In the genomic region with DNA sequence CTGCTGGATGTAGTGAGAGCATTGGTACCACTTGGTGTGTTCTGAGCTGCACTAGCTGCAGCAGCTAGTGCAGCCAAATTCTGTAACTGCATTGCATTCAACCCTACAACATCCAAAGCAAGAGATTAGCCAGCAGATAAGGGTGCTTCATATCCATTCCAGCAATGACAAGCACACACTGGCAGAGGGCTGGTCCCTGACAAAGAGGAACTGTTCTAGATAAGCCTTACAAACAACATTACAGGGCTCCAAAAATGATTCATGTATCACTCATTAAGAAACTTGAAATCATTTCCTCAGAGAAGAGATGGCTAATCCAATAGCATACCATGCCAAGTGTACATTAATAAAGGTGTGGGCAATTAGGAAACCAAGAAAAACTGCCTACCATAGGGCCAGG, we compare ENCODE assay signal across 10 cellular contexts. TPM values are rescaled to one million over a fixed set of nuclear protein-coding genes. Genes with fewer than 3 reads are reported as not detected.
DNase-seq lines count a peak whose midpoint lies in the region; ATAC-seq and TF ChIP-seq lines count a peak whose summit lies in the region.
"Had no signal": no experiment of that assay in that cellular context is flagged by ENCODE, and none has a peak within 500 bp of the region (broad histone marks: within the 10 kb centered on the region; RNA-seq: fewer than 3 reads in every experiment).

No MANE protein-coding gene starts in this region.

- H3K27ac Mint-ChIP-seq in nephron progenitor cell: no peak overlapping the region
- no peak overlapping the region for H3K27ac Mint-ChIP-seq in Calu3 (ENCODE audit: unreplicated experiment)

- H2BK20ac ChIP-seq in IMR-90 (ENCODE audit: low read depth, low read length): no peak overlapping the region

- no peak overlapping the region for H3K18ac ChIP-seq in IMR-90 (ENCODE audit: low read depth, low read length)

- H3K36me3 Mint-ChIP-seq in nephron progenitor cell (ENCODE audit: low read depth) (peaks cover 64% of the 10 kb centered on the region), Calu3 (ENCODE audit: insufficient read depth, unreplicated experiment) (peaks cover 71% of the 10 kb centered on the region)

- peak; percentile 60 for DNase-seq in CD1c-positive myeloid dendritic cell (ENCODE audit: extremely low spot score)
- peak; percentile 69 for DNase-seq in IMR-90
- DNase-seq in amniotic epithelial cell (ENCODE audit: low read depth): peak; percentile 83
- DNase-seq in left lung: no peak
- DNase-seq in Peyer's patch: no peak
- no peak for DNase-seq in nephron progenitor cell
- no peak for DNase-seq in Calu3
- DNase-seq: activated naive CD4-positive, alpha-beta T cell treated with anti-CD3 and anti-CD28 coated beads, Interleukin-2, amount 50 U/mL, for 16 hours; sigmoid colon had no signal

- H3K56ac ChIP-seq in IMR-90 (ENCODE audit: extremely low read depth, insufficient read depth, low read length): no peak overlapping the region

- intact Hi-C loops in IMR-90 (cut with micrococcal nuclease): loop anchor here (1.0 kb wide), 1 partner anchor 140 kb away; no protein-coding TSS in a partner anchor
- intact Hi-C loops in left lung (cut with DNase I): no loop called here
- intact Hi-C loops in Calu3 (cut with micrococcal nuclease; ENCODE audit: unreplicated experiment): no loop called here

- peaks cover 9% of the 10 kb centered on the region; the same call in 1 of the 2 replicates for H3K9me1 ChIP-seq in IMR-90 (ENCODE audit: insufficient read depth, low read length)

- no peak overlapping the region for H3K4ac ChIP-seq in IMR-90 (ENCODE audit: low read depth, low read length)

- dilution Hi-C loops in IMR-90 (cut with HindIII; ENCODE audit: low sequenced_read_pairs, unreplicated experiment): no loop called here

- no peak overlapping the region for H3K9ac ChIP-seq in IMR-90 (ENCODE audit: low read depth, low read length)

- H2BK5ac ChIP-seq in IMR-90 (ENCODE audit: low read depth, low read length, poor library complexity, severe bottlenecking): peak overlapping the region; percentile 21

- H4K91ac ChIP-seq in IMR-90 (ENCODE audit: insufficient read depth, low read depth, low read length): no peak overlapping the region

- no peak overlapping the region for H2AK5ac ChIP-seq in IMR-90 (ENCODE audit: low read depth, low read length)

- H3K4me3 ChIP-seq in IMR-90 (ENCODE audit: insufficient read depth, low read depth, low read length) (no peak overlapping the region), left lung (no peak overlapping the region), Peyer's patch (no peak overlapping the region)
- H3K4me3 ChIP-seq: sigmoid colon had no signal

- H3K9me3 ChIP-seq in IMR-90 (ENCODE audit: control insufficient read depth, insufficient read depth, low read length) (no peaks in the 10 kb centered on the region), left lung (no peaks in the 10 kb centered on the region), Peyer's patch (no peaks in the 10 kb centered on the region)
- H3K9me3 ChIP-seq: sigmoid colon had no signal

- no peak overlapping the region for H2AFZ ChIP-seq in IMR-90 (replicated peaks; ENCODE audit: low read length, poor library complexity)

- no peaks in the 10 kb centered on the region for H3K27me3 Mint-ChIP-seq in nephron progenitor cell (ENCODE audit: low read depth, poor library complexity)
- no peaks in the 10 kb centered on the region for H3K27me3 Mint-ChIP-seq in Calu3 (ENCODE audit: unreplicated experiment)

- peaks cover 37 to 67% of the 10 kb centered on the region in 2 experiments for H3K79me1 ChIP-seq in IMR-90 (ENCODE audit: low read depth in 1 of 2, low read length in 2 of 2)

- H3K23ac ChIP-seq in IMR-90 (ENCODE audit: low read depth, low read length): no peak overlapping the region

- no peak overlapping the region for H3K27ac ChIP-seq in IMR-90 (ENCODE audit: insufficient read depth, low read length)
- no peak overlapping the region for H3K27ac ChIP-seq in left lung
- no peak overlapping the region for H3K27ac ChIP-seq in Peyer's patch
- H3K27ac ChIP-seq: sigmoid colon had no signal

- TF ChIP-seq CTCF in IMR-90 (conservative IDR thresholded peaks at IDR 0.05; ENCODE audit: low read depth, low read length) (no peak), left lung (IDR thresholded peaks at IDR 0.05) (no peak), Peyer's patch (IDR thresholded peaks at IDR 0.05) (no peak), nephron progenitor cell (IDR thresholded peaks at IDR 0.05) (no peak), Calu3 (IDR thresholded peaks at IDR 0.05; ENCODE audit: unreplicated experiment) (no peak)

- in situ Hi-C loops in IMR-90 (cut with MboI; ENCODE audit: low sequenced_read_pairs): no loop called here

- H3K4me1 Mint-ChIP-seq in nephron progenitor cell: no peaks in the 10 kb centered on the region
- peaks cover 16% of the 10 kb centered on the region for H3K4me1 Mint-ChIP-seq in Calu3 (ENCODE audit: low read depth, unreplicated experiment)

- no peak overlapping the region for H2BK120ac ChIP-seq in IMR-90 (ENCODE audit: low read depth, low read length)

- H3K4me1 ChIP-seq in IMR-90 (ENCODE audit: control insufficient read depth, insufficient read depth, low read length) (peaks cover 7% of the 10 kb centered on the region), left lung (peaks cover 0 to 9% of the 10 kb centered on the region in 2 donors), Peyer's patch (no peaks in the 10 kb centered on the region)
- H3K4me1 ChIP-seq: sigmoid colon had no signal

- BruUV-seq in IMR-90 (replicated peaks; lab: Mats Ljungman, UMichigan) (no TSS peak), Calu3 (replicated peaks; lab: Mats Ljungman, UMichigan) (no TSS peak)

- no peak for TF ChIP-seq RAD21 in IMR-90 (IDR thresholded peaks at IDR 0.05; ENCODE audit: low read length)

- TF ChIP-seq POLR2A in IMR-90 (IDR thresholded peaks at IDR 0.05; ENCODE audit: low read depth, low read length) (no peak), Peyer's patch (IDR thresholded peaks at IDR 0.05) (no peak)

- no peak overlapping the region for H3K14ac ChIP-seq in IMR-90 (replicated peaks; ENCODE audit: low read depth, low read length)

- H3K4me2 ChIP-seq in IMR-90 (ENCODE audit: low read depth, low read length): no peak overlapping the region

- POLR2A ChIA-PET in IMR-90 (lab: Charles Lee; ENCODE audit: unreplicated experiment): no interaction called here

- H4K5ac ChIP-seq in IMR-90 (ENCODE audit: low read depth, low read length): no peak overlapping the region

- no peaks in the 10 kb centered on the region for H3K9me3 Mint-ChIP-seq in nephron progenitor cell
- H3K9me3 Mint-ChIP-seq in Calu3 (ENCODE audit: low read depth, unreplicated experiment): no peaks in the 10 kb centered on the region

- H2BK15ac ChIP-seq in IMR-90 (ENCODE audit: low read depth, low read length): no peak overlapping the region

- H3K27me3 ChIP-seq in IMR-90 (ENCODE audit: control insufficient read depth, insufficient read depth, low read length) (no peaks in the 10 kb centered on the region), left lung (no peaks in the 10 kb centered on the region), Peyer's patch (no peaks in the 10 kb centered on the region)
- H3K27me3 ChIP-seq: sigmoid colon had no signal

- H2AK9ac ChIP-seq in IMR-90 (replicated peaks; ENCODE audit: low read depth, low read length, poor library complexity): no peak overlapping the region

- ATAC-seq in IMR-90 (ENCODE audit: low read depth) (peak; percentile 66), left lung (peak; percentile 62), HG03442 (IDR thresholded peaks at IDR 0.05; ENCODE audit: unreplicated experiment) (no peak)

- no peak overlapping the region for H3K4me3 Mint-ChIP-seq in nephron progenitor cell
- no peak overlapping the region for H3K4me3 Mint-ChIP-seq in Calu3 (ENCODE audit: low read depth, unreplicated experiment)

- no peak overlapping the region for H4K8ac ChIP-seq in IMR-90 (ENCODE audit: low read depth in 2 of 2, low read length in 2 of 2)

- peaks cover 23% of the 10 kb centered on the region for H4K20me1 ChIP-seq in IMR-90 (ENCODE audit: insufficient read depth, low read length)

- CTCF ChIA-PET in IMR-90 (lab: Yijun Ruan, JAX) (interaction anchor here (1.2 kb wide), 1 partner anchor 10 kb away, joined by 3 read pairs; no protein-coding TSS in a partner anchor), Calu3 (lab: Charles Lee) (no interaction called here)

- H3K36me3 ChIP-seq in IMR-90 (ENCODE audit: control insufficient read depth, insufficient read depth, low read length) (peaks cover 59% of the 10 kb centered on the region), left lung (peaks cover 6 to 100% of the 10 kb centered on the region in 2 donors), Peyer's patch (peaks cover 0 to 99% (median 0%) of the 10 kb centered on the region in 3 donors)

TF ChIP-seq in IMR-90, 13 proteins besides CTCF, POLR2A, EP300 and RAD21:
- TF ChIP-seq RFX5 (IDR thresholded peaks at IDR 0.05; ENCODE audit: low read depth, low read length): no peak
- TF ChIP-seq SMC3 (IDR thresholded peaks at IDR 0.05; ENCODE audit: low read depth, low read length): peak; percentile 2; the same call in 1 of the 2 replicates

RNA-seq across cellular contexts. Expression of gene RAPSN, which starts 28.4 kb away (rescaled TPM):
- not detected in 2 replicates for total RNA-seq in IMR-90 (2012; rRNA removed)
- polyA plus RNA-seq in IMR-90 (2012; rRNA removed): 0.03 and 0.09 TPM in 2 replicates
- 0.03 and 0.08 TPM in 2 replicates for polyA plus RNA-seq in IMR-90 (2012; cell fraction: cytosol; rRNA removed)
- 0.19 and 0.51 TPM in 2 replicates for polyA plus RNA-seq in IMR-90 (2012; cell fraction: nucleus; rRNA removed; ENCODE audit: low replicate concordance)
- total RNA-seq in left lung: 1 to 10 TPM in 1 of 2 donors, under 1 TPM in 1; 0.79 to 1.0 TPM
- total RNA-seq in Peyer's patch: under 1 TPM in 2 of 4 donors, not detected in 2; 0.54 to 0.76 TPM
- total RNA-seq in Calu3 (2022): 1.8 and 3.6 TPM in 2 replicates

RNA-seq across cellular contexts. Expression of gene PSMC3, which starts 51.1 kb away (rescaled TPM):
- total RNA-seq in IMR-90 (2012; rRNA removed) (238 and 484 TPM in 2 replicates), left lung (100 to 1,000 TPM in 1 of 2 donors, 10 to 100 TPM in 1; 86.7 to 133 TPM), Peyer's patch (100 to 1,000 TPM in 1 of 4 donors, 10 to 100 TPM in 3; 47.6 to 121 (median 70.9) TPM), Calu3 (2022) (154 and 173 TPM in 2 replicates)
- polyA plus RNA-seq in IMR-90 (2012; rRNA removed): 253 TPM in 2 replicates
- polyA plus RNA-seq in IMR-90 (2012; cell fraction: cytosol; rRNA removed): 146 and 163 TPM in 2 replicates
- 79.5 and 128 TPM in 2 replicates for polyA plus RNA-seq in IMR-90 (2012; cell fraction: nucleus; rRNA removed; ENCODE audit: low replicate concordance)

Comparison
In these comparisons a context has a peak if more than half of its experiments do, and no peak if none do; other contexts are left out.
1. DNase-seq: peak in CD1c-positive myeloid dendritic cell (single experiment), IMR-90 (single experiment) and amniotic epithelial cell (single experiment); none in left lung (0 of 2), Peyer's patch (0 of 3), nephron progenitor cell (single experiment) and Calu3 (single experiment).